Comparison of ENCODE assay signal across 14 cellular contexts in genomic region chr7:33422825-33423645, GRCh38.
A peak's percentile ranks its signal among the peaks of the same experiment; 100 is the strongest.
DNase-seq lines count a peak whose midpoint lies in the region; ATAC-seq and TF ChIP-seq lines count a peak whose summit lies in the region.
"Had no signal": no experiment of that assay in that cellular context is flagged by ENCODE, and none has a peak within 500 bp of the region (broad histone marks: within the 10 kb centered on the region; RNA-seq: fewer than 3 reads in every experiment).

No MANE protein-coding gene starts in this region.

- H3K36me3 ChIP-seq in uterus, result no peaks in the 10 kb centered on the region
- H3K36me3 ChIP-seq: sigmoid colon, upper lobe of right lung had no signal

- DNase-seq in progenitor cell of endocrine pancreas (ENCODE audit: low spot score, unreplicated experiment) (no peak), SKM-1 treated with dmso at 0.1 percent for 144 hours (lab: John Stamatoyannopoulos, UW; ENCODE audit: unreplicated experiment) (no peak), hepatic stellate cell (ENCODE audit: low spot score) (no peak), kidney glomerular epithelial cell (lab: John Stamatoyannopoulos, UW) (no peak), uterus (no peak)
- DNase-seq: activated CD8-positive, alpha-beta memory T cell treated with anti-CD3 and anti-CD28 coated beads, Interleukin-2, amount 50 U/mL, for 48 hours; anterior cingulate cortex; hypothalamus; sigmoid colon; upper lobe of right lung had no signal

- TF ChIP-seq CTCF in progenitor cell of endocrine pancreas (IDR thresholded peaks at IDR 0.05; ENCODE audit: unreplicated experiment), result no peak
- TF ChIP-seq CTCF in uterus (IDR thresholded peaks at IDR 0.05), result no peak

- no peak overlapping the region for H3K4me3 Mint-ChIP-seq in progenitor cell of endocrine pancreas (ENCODE audit: low read depth)

- TF ChIP-seq POLR2A in uterus (IDR thresholded peaks at IDR 0.05), result no peak

- peak overlapping the region; percentile 62 for H3K27ac Mint-ChIP-seq in progenitor cell of endocrine pancreas

- H3K9me3 Mint-ChIP-seq in progenitor cell of endocrine pancreas (ENCODE audit: low read depth), result no peaks in the 10 kb centered on the region

- H3K4me3 ChIP-seq in uterus, result no peak overlapping the region
- H3K4me3 ChIP-seq: sigmoid colon, upper lobe of right lung had no signal

- intact Hi-C loops in uterus (cut with DNase I; ENCODE audit: low total_unique reads), result no loop called here

- no peaks in the 10 kb centered on the region for H3K27me3 Mint-ChIP-seq in progenitor cell of endocrine pancreas

- no peak overlapping the region for H3K27ac ChIP-seq in uterus
- H3K27ac ChIP-seq: sigmoid colon, upper lobe of right lung had no signal

- no peaks in the 10 kb centered on the region for H3K9me3 ChIP-seq in uterus
- H3K9me3 ChIP-seq: Caco-2, sigmoid colon, upper lobe of right lung had no signal

- no peaks in the 10 kb centered on the region for H3K36me3 Mint-ChIP-seq in progenitor cell of endocrine pancreas (ENCODE audit: insufficient read depth)

- H3K27me3 ChIP-seq in uterus, result no peaks in the 10 kb centered on the region
- H3K27me3 ChIP-seq: sigmoid colon, upper lobe of right lung had no signal

- ATAC-seq in GM19463 (IDR thresholded peaks at IDR 0.05; ENCODE audit: unreplicated experiment) (peak; percentile 35), HG02852 (IDR thresholded peaks at IDR 0.05; ENCODE audit: unreplicated experiment) (peak; percentile 40), HG03520 (IDR thresholded peaks at IDR 0.05; ENCODE audit: unreplicated experiment) (peak; percentile 46)
- ATAC-seq: upper lobe of right lung had no signal

- H3K4me1 Mint-ChIP-seq in progenitor cell of endocrine pancreas (ENCODE audit: low read depth), result peaks cover 11% of the 10 kb centered on the region

- H3K4me1 ChIP-seq in uterus, result no peaks in the 10 kb centered on the region
- H3K4me1 ChIP-seq: Caco-2, upper lobe of right lung had no signal
